ENCODE assay signal across 18 cellular contexts in genomic region chr2:72982219-72982618, GRCh38.
DNase-seq lines count a peak whose midpoint lies in the region; ATAC-seq and TF ChIP-seq lines count a peak whose summit lies in the region.
"Had no signal": no experiment of that assay in that cellular context is flagged by ENCODE, and none has a peak within 500 bp of the region (broad histone marks: within the 10 kb centered on the region; RNA-seq: fewer than 3 reads in every experiment).

No MANE protein-coding gene starts in this region.

- H3K79me2 ChIP-seq in GM23248 (ENCODE audit: insufficient read depth) = no peaks in the 10 kb centered on the region

- WGBS in heart left ventricle, 4 donors = 69 to 97% (median 90%) methylated on average over 2 of the region's 2 CpGs
- 59 to 75% methylated on average over 2 of the region's 2 CpGs for WGBS in GM23248 (ENCODE audit: low coverage in 1 of 2, low lambda C conversion rate in 2 of 2, missing lambda C conversion rate in 2 of 2), 2 experiments
- no CpG with 5 or more reads among the region's 2 CpGs for WGBS in neuronal stem cell (ENCODE audit: extremely low coverage in 2 of 2, insufficient read length in 2 of 2, insufficient replicate concordance in 1 of 2), 2 donors

- no peak overlapping the region for H3K18ac ChIP-seq in neuronal stem cell (ENCODE audit: low read length)

- H3K27me3 Mint-ChIP-seq in activated T-helper 17 cell treated with anti-CD3 and anti-CD28 coated beads, Interleukin-2, amount 50 U/mL, for 72 hours = no peaks in the 10 kb centered on the region
- no peaks in the 10 kb centered on the region for H3K27me3 Mint-ChIP-seq in activated CD8-positive, alpha-beta T cell treated with anti-CD3 and anti-CD28 coated beads, Interleukin-2, amount 10 ng/mL, durations not matched to agents 7 days and 5 days (ENCODE audit: low read depth)
- H3K27me3 Mint-ChIP-seq: CD4-positive, alpha-beta memory T cell had no signal

- no peak overlapping the region for H3K23ac ChIP-seq in neuronal stem cell (ENCODE audit: low read depth, low read length, poor library complexity)

- H2BK15ac ChIP-seq in neuronal stem cell (ENCODE audit: low read length) = no peak overlapping the region

- no peaks in the 10 kb centered on the region for H3K9me3 Mint-ChIP-seq in activated T-helper 17 cell treated with anti-CD3 and anti-CD28 coated beads, Interleukin-2, amount 50 U/mL, for 72 hours
- no peaks in the 10 kb centered on the region for H3K9me3 Mint-ChIP-seq in activated CD8-positive, alpha-beta T cell treated with anti-CD3 and anti-CD28 coated beads, Interleukin-2, amount 10 ng/mL, durations not matched to agents 7 days and 5 days (ENCODE audit: insufficient read depth)
- H3K9me3 Mint-ChIP-seq: CD4-positive, alpha-beta memory T cell had no signal

- H3K9ac ChIP-seq in GM23248 (no peak overlapping the region), neuronal stem cell (ENCODE audit: low read depth, low read length, poor library complexity) (no peak overlapping the region)
- H3K9ac ChIP-seq: BLaER1, KMS-11 had no signal

- H2BK12ac ChIP-seq in neuronal stem cell (ENCODE audit: low read length) = no peak overlapping the region

- H3K4me1 Mint-ChIP-seq in activated T-helper 17 cell treated with anti-CD3 and anti-CD28 coated beads, Interleukin-2, amount 50 U/mL, for 72 hours = no peaks in the 10 kb centered on the region
- peaks cover 5% of the 10 kb centered on the region for H3K4me1 Mint-ChIP-seq in activated CD8-positive, alpha-beta T cell treated with anti-CD3 and anti-CD28 coated beads, Interleukin-2, amount 10 ng/mL, durations not matched to agents 7 days and 5 days (ENCODE audit: low read depth)
- H3K4me1 Mint-ChIP-seq: CD4-positive, alpha-beta memory T cell had no signal

- no peak overlapping the region for H3K4ac ChIP-seq in neuronal stem cell (ENCODE audit: low read length)

- peak overlapping the region; percentile 58 for H2BK5ac ChIP-seq in neuronal stem cell (ENCODE audit: low read length)

- intact Hi-C loops in left ventricle myocardium inferior (cut with micrococcal nuclease) (no loop called here), heart left ventricle (cut with DNase I) (no loop called here)

- H3K27ac ChIP-seq in left ventricle myocardium inferior (replicated peaks) = peak overlapping the region; percentile 93
- H3K27ac ChIP-seq in heart left ventricle = peak overlapping the region in 5 of 12 donors; percentile 76 to 91 (median 84)
- no peak overlapping the region for H3K27ac ChIP-seq in GM23248
- no peak overlapping the region for H3K27ac ChIP-seq in neuronal stem cell (replicated peaks; ENCODE audit: low read length)
- H3K27ac ChIP-seq: BLaER1, KMS-11 had no signal

- H3K36me3 ChIP-seq in left ventricle myocardium inferior (no peaks in the 10 kb centered on the region), heart left ventricle (peaks cover 0 to 7% (median 0%) of the 10 kb centered on the region in 9 donors), GM23248 (ENCODE audit: low read depth) (no peaks in the 10 kb centered on the region; the same call in none of the 2 replicates), neuronal stem cell (replicated peaks in 1 of 2; ENCODE audit: control insufficient read depth in 2 of 2, insufficient read depth in 2 of 2, low read length in 2 of 2) (peaks cover 0 to 3% of the 10 kb centered on the region in 2 donors)
- H3K36me3 ChIP-seq: BLaER1 had no signal

- H2BK120ac ChIP-seq in neuronal stem cell (ENCODE audit: low read depth, low read length) = peak overlapping the region; percentile 55

- H3K36me3 Mint-ChIP-seq in activated T-helper 17 cell treated with anti-CD3 and anti-CD28 coated beads, Interleukin-2, amount 50 U/mL, for 72 hours (ENCODE audit: low read depth) = no peaks in the 10 kb centered on the region
- no peaks in the 10 kb centered on the region for H3K36me3 Mint-ChIP-seq in activated CD8-positive, alpha-beta T cell treated with anti-CD3 and anti-CD28 coated beads, Interleukin-2, amount 10 ng/mL, durations not matched to agents 7 days and 5 days (ENCODE audit: low read depth)

- POLR2A ChIA-PET in activated CD8-positive, alpha-beta T cell treated with anti-CD3 and anti-CD28 coated beads, Interleukin-2, amount 10 ng/mL, durations not matched to agents 7 days and 5 days (lab: Charles Lee) = no interaction called here

- TF ChIP-seq CTCF in left ventricle myocardium inferior (IDR thresholded peaks at IDR 0.05; ENCODE audit: borderline replicate concordance) (no peak), heart left ventricle (IDR thresholded peaks at IDR 0.05) (no peak)

- CTCF ChIA-PET in activated CD8-positive, alpha-beta T cell treated with anti-CD3 and anti-CD28 coated beads, Interleukin-2, amount 10 ng/mL, durations not matched to agents 7 days and 5 days (lab: Charles Lee) = interaction anchor here (1.6 to 3.3 kb wide), 2 partner anchors 8 to 252 kb away, joined by 3 to 14 read pairs; partner anchors contain the start of gene CCT7

- no peak overlapping the region for H3K14ac ChIP-seq in neuronal stem cell (ENCODE audit: low read length)

- no peaks in the 10 kb centered on the region for H3K9me2 ChIP-seq in GM23248 (ENCODE audit: insufficient read depth)

- no peak overlapping the region for H4K8ac ChIP-seq in neuronal stem cell (ENCODE audit: low read depth, low read length)

- H3K4me1 ChIP-seq in left ventricle myocardium inferior (peaks cover 76% of the 10 kb centered on the region), heart left ventricle (peaks cover 0 to 69% (median 39%) of the 10 kb centered on the region in 12 donors), GM23248 (ENCODE audit: insufficient read depth) (no peaks in the 10 kb centered on the region; the same call in 1 of the 2 replicates), neuronal stem cell (ENCODE audit: control insufficient read depth in 2 of 2, insufficient read depth in 1 of 2, low read depth in 1 of 2, low read length in 2 of 2) (peaks cover 0 to 10% of the 10 kb centered on the region in 2 donors)

- no peak overlapping the region for H4K91ac ChIP-seq in neuronal stem cell (ENCODE audit: low read depth, low read length, poor library complexity)

- no peak overlapping the region for H3K4me2 ChIP-seq in GM23248 (ENCODE audit: unreplicated experiment)
- no peak overlapping the region for H3K4me2 ChIP-seq in neuronal stem cell (ENCODE audit: insufficient read depth, low read length, poor library complexity, severe bottlenecking)
- H3K4me2 ChIP-seq: BLaER1, KMS-11 had no signal

- H3K79me1 ChIP-seq in neuronal stem cell (ENCODE audit: low read depth, low read length) = no peaks in the 10 kb centered on the region

- H3K4me3 Mint-ChIP-seq in activated T-helper 17 cell treated with anti-CD3 and anti-CD28 coated beads, Interleukin-2, amount 50 U/mL, for 72 hours = no peak overlapping the region
- no peak overlapping the region for H3K4me3 Mint-ChIP-seq in activated CD8-positive, alpha-beta T cell treated with anti-CD3 and anti-CD28 coated beads, Interleukin-2, amount 10 ng/mL, durations not matched to agents 7 days and 5 days
- H3K4me3 Mint-ChIP-seq: CD4-positive, alpha-beta memory T cell had no signal

- in situ Hi-C loops in GM23248 (cut with MboI) = no loop called here

- ATAC-seq in heart left ventricle (no peak), HG02973 (IDR thresholded peaks at IDR 0.05; ENCODE audit: unreplicated experiment) (no peak)
- ATAC-seq in activated T-helper 17 cell treated with anti-CD3 and anti-CD28 coated beads, Interleukin-2, amount 50 U/mL, for 72 hours (replicated peaks) = no peak
- ATAC-seq in activated CD8-positive, alpha-beta T cell treated with anti-CD3 and anti-CD28 coated beads, Interleukin-2, amount 10 ng/mL, durations not matched to agents 7 days and 5 days = no peak

- no peak for TF ChIP-seq POLR2A in heart left ventricle (IDR thresholded peaks at IDR 0.05)

- peak overlapping the region; percentile 44 for H3K27ac Mint-ChIP-seq in activated T-helper 17 cell treated with anti-CD3 and anti-CD28 coated beads, Interleukin-2, amount 50 U/mL, for 72 hours
- no peak overlapping the region for H3K27ac Mint-ChIP-seq in activated CD8-positive, alpha-beta T cell treated with anti-CD3 and anti-CD28 coated beads, Interleukin-2, amount 10 ng/mL, durations not matched to agents 7 days and 5 days
- H3K27ac Mint-ChIP-seq: CD4-positive, alpha-beta memory T cell had no signal

- no peak overlapping the region for H3K4me3 ChIP-seq in left ventricle myocardium inferior
- no peak overlapping the region for H3K4me3 ChIP-seq in heart left ventricle
- H3K4me3 ChIP-seq in GM23248 = no peak overlapping the region
- H3K4me3 ChIP-seq in neuronal stem cell (ENCODE audit: low read length in 2 of 2) = no peak overlapping the region
- H3K4me3 ChIP-seq: BLaER1 had no signal

- 0 out of 2 replicates have a peak, but pooled peaks cover 6% of the 10 kb centered on the region for H3F3A ChIP-seq in GM23248 (ENCODE audit: insufficient read depth)

- H2AK5ac ChIP-seq in neuronal stem cell (ENCODE audit: low read depth, low read length) = peak overlapping the region; percentile 37

- H3K9me3 ChIP-seq in left ventricle myocardium inferior (replicated peaks) (no peaks in the 10 kb centered on the region), heart left ventricle (no peaks in the 10 kb centered on the region), GM23248 (ENCODE audit: low read depth) (no peaks in the 10 kb centered on the region), neuronal stem cell (replicated peaks in 1 of 2; ENCODE audit: control insufficient read depth in 2 of 2, insufficient read depth in 1 of 2, low read depth in 1 of 2, low read length in 2 of 2) (no peaks in the 10 kb centered on the region)
- H3K9me3 ChIP-seq: BLaER1 had no signal

- no peaks in the 10 kb centered on the region for H4K20me1 ChIP-seq in GM23248 (ENCODE audit: insufficient read depth)
- H4K20me1 ChIP-seq: BLaER1 had no signal

- DNase-seq in left ventricle myocardium inferior (no peak), heart left ventricle (no peak), GM23248 (peak; percentile 9), neuronal stem cell (ENCODE audit: low spot score) (no peak), NOMO-1 (lab: John Stamatoyannopoulos, UW; ENCODE audit: unreplicated experiment in 2 of 2) (no peak)
- no peak for DNase-seq in activated CD8-positive, alpha-beta T cell treated with anti-CD3 and anti-CD28 coated beads, Interleukin-2, amount 10 ng/mL, durations not matched to agents 7 days and 5 days
- DNase-seq: CD4-positive, alpha-beta memory T cell; DMS153; GF-D8; NCI-H1417 treated with DMSO at 0.1 percent for 48 hours; NCI-H1930; NCI-H226; NCI-H524; NCI-H82 had no signal

- H2AFZ ChIP-seq in GM23248 = no peak overlapping the region
- no peak overlapping the region for H2AFZ ChIP-seq in neuronal stem cell (ENCODE audit: low read length)

- no peaks in the 10 kb centered on the region for H3K27me3 ChIP-seq in left ventricle myocardium inferior (ENCODE audit: low read depth)
- no peaks in the 10 kb centered on the region for H3K27me3 ChIP-seq in heart left ventricle
- H3K27me3 ChIP-seq in GM23248 (replicated peaks; ENCODE audit: insufficient read depth) = no peaks in the 10 kb centered on the region
- no peaks in the 10 kb centered on the region for H3K27me3 ChIP-seq in neuronal stem cell (ENCODE audit: control insufficient read depth in 3 of 3, insufficient read depth in 3 of 3, low read depth in 1 of 3, low read length in 3 of 3)
- H3K27me3 ChIP-seq: BLaER1 had no signal
